Comparison of ENCODE assay signal across 8 cellular contexts in the genomic region with DNA sequence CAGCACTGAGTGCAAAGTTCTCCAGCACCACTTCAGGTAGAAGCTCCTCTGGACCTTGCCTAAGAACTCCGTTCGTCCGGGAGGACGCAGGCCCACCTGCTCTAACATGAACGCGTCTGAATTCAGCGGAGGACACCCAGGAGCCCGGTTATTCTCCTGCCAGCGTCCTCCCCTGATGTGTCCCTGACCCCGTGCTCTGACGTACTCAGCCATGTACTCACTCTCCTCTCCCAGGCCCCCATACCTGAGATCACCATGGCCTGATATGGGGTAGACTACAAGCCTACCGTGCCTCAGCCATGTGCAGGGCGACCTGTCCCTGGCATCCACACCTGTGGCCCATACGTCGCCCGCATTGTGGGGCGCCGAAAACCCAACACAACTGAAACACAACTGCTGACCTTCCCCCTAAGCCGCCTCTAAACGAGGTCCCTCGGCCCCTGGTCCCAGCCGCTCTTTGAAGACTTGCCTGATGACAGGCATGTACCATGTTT. TPM values are rescaled to one million over a fixed set of nuclear protein-coding genes. Genes with fewer than 3 reads are reported as not detected.
A peak's percentile ranks its signal among the peaks of the same experiment; 100 is the strongest.
DNase-seq lines count a peak whose midpoint lies in the region; ATAC-seq and TF ChIP-seq lines count a peak whose summit lies in the region.

No MANE protein-coding gene starts in this region.

- no peak overlapping the region for H3K27ac Mint-ChIP-seq in endothelial cell (ENCODE audit: unreplicated experiment)
- peak overlapping the region; percentile 99 for H3K27ac Mint-ChIP-seq in nephron progenitor cell

- H3K9me3 Mint-ChIP-seq in endothelial cell (ENCODE audit: unreplicated experiment), result no peaks in the 10 kb centered on the region
- H3K9me3 Mint-ChIP-seq in nephron progenitor cell, result peaks cover 33% of the 10 kb centered on the region

- H3K27me3 Mint-ChIP-seq in endothelial cell (ENCODE audit: unreplicated experiment), result peaks cover 17% of the 10 kb centered on the region
- H3K27me3 Mint-ChIP-seq in nephron progenitor cell (ENCODE audit: low read depth, poor library complexity), result no peaks in the 10 kb centered on the region

- peak overlapping the region; percentile 95 for H3K4me3 Mint-ChIP-seq in endothelial cell (ENCODE audit: unreplicated experiment)
- peak overlapping the region; percentile 87 for H3K4me3 Mint-ChIP-seq in nephron progenitor cell

- TF ChIP-seq CTCF in endothelial cell (IDR thresholded peaks at IDR 0.05; ENCODE audit: unreplicated experiment) (no peak), nephron progenitor cell (IDR thresholded peaks at IDR 0.05) (no peak)

- H3K36me3 Mint-ChIP-seq in endothelial cell (ENCODE audit: low read depth, unreplicated experiment), result peaks cover 12% of the 10 kb centered on the region
- H3K36me3 Mint-ChIP-seq in nephron progenitor cell (ENCODE audit: low read depth), result peaks cover 45% of the 10 kb centered on the region

- H3K4me1 Mint-ChIP-seq in endothelial cell (ENCODE audit: unreplicated experiment) (peaks cover 15% of the 10 kb centered on the region), nephron progenitor cell (peaks cover 35% of the 10 kb centered on the region)

- ATAC-seq in GM18517 (IDR thresholded peaks at IDR 0.05; ENCODE audit: unreplicated experiment), result no peak

- peak; percentile 72 for DNase-seq in NCI-H2227 (lab: John Stamatoyannopoulos, UW; ENCODE audit: unreplicated experiment)
- DNase-seq in NCI-H2227 treated with DMSO at 0.1 percent for 48 hours (lab: John Stamatoyannopoulos, UW), result no peak
- peak; percentile 63 for DNase-seq in OCI-M1 (lab: John Stamatoyannopoulos, UW)
- no peak for DNase-seq in endothelial cell (ENCODE audit: low spot score)
- DNase-seq in nephron progenitor cell, result peak; percentile 22
- no peak for DNase-seq in mesenteric fat pad (ENCODE audit: low spot score)
- no peak for DNase-seq in activated effector memory CD4-positive, alpha-beta T cell treated with anti-CD3 and anti-CD28 coated beads, Interleukin-2, amount 50 U/mL, for 16 hours

RNA-seq across cellular contexts. Expression of gene ZNF584, which starts 0.7 kb away (rescaled TPM):
- 6.0 TPM for total RNA-seq in endothelial cell (ENCODE audit: unreplicated experiment)
- total RNA-seq in mesenteric fat pad, result 15.4 TPM

RNA-seq across cellular contexts. Expression of gene RNF225, which starts 12.2 kb away (rescaled TPM):
- total RNA-seq in endothelial cell (ENCODE audit: unreplicated experiment) (not detected), mesenteric fat pad (not detected)

RNA-seq across cellular contexts. Expression of gene RPS5, which starts 20.6 kb away (rescaled TPM):
- total RNA-seq in endothelial cell (ENCODE audit: unreplicated experiment) (1,047 TPM), mesenteric fat pad (673 TPM)

RNA-seq across cellular contexts. Expression of gene ZNF837, which starts 26.9 kb away (rescaled TPM):
- total RNA-seq in endothelial cell (ENCODE audit: unreplicated experiment), result 4.5 TPM
- 0.48 TPM for total RNA-seq in mesenteric fat pad

RNA-seq across cellular contexts. Expression of gene ZNF132, which starts 32.2 kb away (rescaled TPM):
- 1.2 TPM for total RNA-seq in endothelial cell (ENCODE audit: unreplicated experiment)
- 4.0 TPM for total RNA-seq in mesenteric fat pad

Comparison
In these comparisons a context has a peak if more than half of its experiments do, and no peak if none do; other contexts are left out.
1. DNase-seq: peak in NCI-H2227 (single experiment), OCI-M1 (single experiment) and nephron progenitor cell (single experiment); none in NCI-H2227 treated with DMSO at 0.1 percent for 48 hours (single experiment), endothelial cell (single experiment), mesenteric fat pad (single experiment) and activated effector memory CD4-positive, alpha-beta T cell treated with anti-CD3 and anti-CD28 coated beads, Interleukin-2, amount 50 U/mL, for 16 hours (single experiment).